ENCODE assay signal across 25 cellular contexts in genomic region chr10:28593811-28594210, GRCh38.
DNase-seq lines count a peak whose midpoint lies in the region; ATAC-seq and TF ChIP-seq lines count a peak whose summit lies in the region.
"Had no signal": no experiment of that assay in that cellular context is flagged by ENCODE, and none has a peak within 500 bp of the region (broad histone marks: within the 10 kb centered on the region; RNA-seq: fewer than 3 reads in every experiment).

No MANE protein-coding gene starts in this region.

- H3F3A ChIP-seq in smooth muscle cell (ENCODE audit: low read depth): peaks cover 5% of the 10 kb centered on the region

- H3K27ac ChIP-seq in left ventricle myocardium inferior (replicated peaks): no peak overlapping the region
- H3K27ac ChIP-seq in smooth muscle cell (ENCODE audit: low read depth): peak overlapping the region; percentile 73
- H3K27ac ChIP-seq: esophagus squamous epithelium, prostate gland, VCaP had no signal

- 54% methylated on average over 2 of the region's 2 CpGs for WGBS in smooth muscle cell (ENCODE audit: low lambda C conversion rate)

- ATAC-seq in Right ventricle myocardium superior (ENCODE audit: poor library complexity) (peak; percentile 34), HG03565 (IDR thresholded peaks at IDR 0.05; ENCODE audit: unreplicated experiment) (no peak), HG03460 (IDR thresholded peaks at IDR 0.05; ENCODE audit: unreplicated experiment) (no peak)
- ATAC-seq in activated CD8-positive, alpha-beta T cell treated with anti-CD3 and anti-CD28 coated beads, Interleukin-2, amount 10 ng/mL, durations not matched to agents 7 days and 5 days: peak; percentile 47
- ATAC-seq: GM12878, Right ventricle myocardium inferior had no signal

- peaks cover 100% of the 10 kb centered on the region for H4K20me1 ChIP-seq in smooth muscle cell (ENCODE audit: low read depth)

- no peaks in the 10 kb centered on the region for H3K27me3 Mint-ChIP-seq in activated CD8-positive, alpha-beta T cell treated with anti-CD3 and anti-CD28 coated beads, Interleukin-2, amount 10 ng/mL, durations not matched to agents 7 days and 5 days (ENCODE audit: low read depth)
- H3K27me3 Mint-ChIP-seq: activated CD4-positive, alpha-beta memory T cell treated with anti-CD3 and anti-CD28 coated beads for 36 hours; naive B cell had no signal

- H3K9ac ChIP-seq in smooth muscle cell (ENCODE audit: low read depth): no peak overlapping the region

- H3K9me3 ChIP-seq in left ventricle myocardium inferior (replicated peaks): no peaks in the 10 kb centered on the region
- no peaks in the 10 kb centered on the region for H3K9me3 ChIP-seq in smooth muscle cell (replicated peaks; ENCODE audit: low read depth)
- H3K9me3 ChIP-seq: adrenal gland, esophagus squamous epithelium, prostate gland had no signal

- no peak for TF ChIP-seq CTCF in left ventricle myocardium inferior (IDR thresholded peaks at IDR 0.05; ENCODE audit: borderline replicate concordance)
- no peak for TF ChIP-seq CTCF in smooth muscle cell (IDR thresholded peaks at IDR 0.05; ENCODE audit: borderline replicate concordance, insufficient read depth, poor library complexity, severe bottlenecking)

- H3K4me3 Mint-ChIP-seq in activated CD8-positive, alpha-beta T cell treated with anti-CD3 and anti-CD28 coated beads, Interleukin-2, amount 10 ng/mL, durations not matched to agents 7 days and 5 days: no peak overlapping the region
- H3K4me3 Mint-ChIP-seq: activated T-helper 1 cell treated with anti-CD3 and anti-CD28 coated beads, Interleukin-12 subunit alpha, Interleukin-12 subunit beta, Interleukin-2, Interleukin-4 antibody, amounts not matched to agents 30 ng/mL and 10 ng/mL and 1 ng/mL, durations not matched to agents 14 hours and 24 hours and 36 hours; H9; naive B cell had no signal

- H3K4me1 ChIP-seq in left ventricle myocardium inferior (peaks cover 70% of the 10 kb centered on the region), smooth muscle cell (ENCODE audit: low read depth) (peaks cover 6% of the 10 kb centered on the region)
- H3K4me1 ChIP-seq: prostate gland had no signal

- H3K4me3 ChIP-seq in left ventricle myocardium inferior (no peak overlapping the region), smooth muscle cell (no peak overlapping the region)
- H3K4me3 ChIP-seq: adrenal gland, esophagus squamous epithelium, GM12878, lung, prostate gland had no signal

- H3K36me3 Mint-ChIP-seq in activated CD8-positive, alpha-beta T cell treated with anti-CD3 and anti-CD28 coated beads, Interleukin-2, amount 10 ng/mL, durations not matched to agents 7 days and 5 days (ENCODE audit: low read depth): peaks cover 69% of the 10 kb centered on the region

- CTCF ChIA-PET in activated CD8-positive, alpha-beta T cell treated with anti-CD3 and anti-CD28 coated beads, Interleukin-2, amount 10 ng/mL, durations not matched to agents 7 days and 5 days (lab: Charles Lee): no interaction called here

- no peak overlapping the region for H2AFZ ChIP-seq in smooth muscle cell (ENCODE audit: low read depth)

- peaks cover 41% of the 10 kb centered on the region for H3K4me1 Mint-ChIP-seq in activated CD8-positive, alpha-beta T cell treated with anti-CD3 and anti-CD28 coated beads, Interleukin-2, amount 10 ng/mL, durations not matched to agents 7 days and 5 days (ENCODE audit: low read depth)

- H3K4me2 ChIP-seq in smooth muscle cell: no peak overlapping the region

- POLR2A ChIA-PET in activated CD8-positive, alpha-beta T cell treated with anti-CD3 and anti-CD28 coated beads, Interleukin-2, amount 10 ng/mL, durations not matched to agents 7 days and 5 days (lab: Charles Lee): interaction anchor here (0.7 kb wide), 1 partner anchor 61 kb away, joined by 4 read pairs; the partner anchor contains the start of gene WAC

- H3K27ac Mint-ChIP-seq in activated CD8-positive, alpha-beta T cell treated with anti-CD3 and anti-CD28 coated beads, Interleukin-2, amount 10 ng/mL, durations not matched to agents 7 days and 5 days: no peak overlapping the region

- H3K9me3 Mint-ChIP-seq in activated CD8-positive, alpha-beta T cell treated with anti-CD3 and anti-CD28 coated beads, Interleukin-2, amount 10 ng/mL, durations not matched to agents 7 days and 5 days (ENCODE audit: insufficient read depth): no peaks in the 10 kb centered on the region
- H3K9me3 Mint-ChIP-seq: activated CD4-positive, alpha-beta memory T cell treated with anti-CD3 and anti-CD28 coated beads for 36 hours; activated T-helper 1 cell treated with anti-CD3 and anti-CD28 coated beads, Interleukin-12 subunit alpha, Interleukin-12 subunit beta, Interleukin-2, Interleukin-4 antibody, amounts not matched to agents 30 ng/mL and 10 ng/mL and 1 ng/mL, durations not matched to agents 14 hours and 24 hours and 36 hours; H9; naive B cell had no signal

- H3K36me3 ChIP-seq in left ventricle myocardium inferior (peaks cover 47% of the 10 kb centered on the region), smooth muscle cell (ENCODE audit: low read depth) (peaks cover 31% of the 10 kb centered on the region)

- intact Hi-C loops in Right ventricle myocardium superior (cut with DNase I) (loop anchor here (10.0 kb wide), 2 partner anchors 59 to 159 kb away; partner anchors contain the start of gene WAC), left ventricle myocardium inferior (cut with micrococcal nuclease) (no loop called here)

- peaks cover 100% of the 10 kb centered on the region for H3K79me2 ChIP-seq in smooth muscle cell (ENCODE audit: low read depth)

- H3K27me3 ChIP-seq in left ventricle myocardium inferior (ENCODE audit: low read depth): no peaks in the 10 kb centered on the region
- H3K27me3 ChIP-seq in smooth muscle cell (ENCODE audit: low read depth): no peaks in the 10 kb centered on the region
- H3K27me3 ChIP-seq: adrenal gland, esophagus squamous epithelium had no signal

- DNase-seq in Right ventricle myocardium superior: no peak
- DNase-seq in left ventricle myocardium inferior: no peak
- no peak for DNase-seq in activated CD8-positive, alpha-beta T cell treated with anti-CD3 and anti-CD28 coated beads, Interleukin-2, amount 10 ng/mL, durations not matched to agents 7 days and 5 days
- peak; percentile 64 for DNase-seq in islet precursor cell
- DNase-seq in smooth muscle cell (lab: John Stamatoyannopoulos, UW; ENCODE audit: unreplicated experiment): no peak
- DNase-seq in NCI-H226: no peak
- DNase-seq: activated CD4-positive, alpha-beta memory T cell treated with anti-CD3 and anti-CD28 coated beads for 36 hours; adrenal gland; caudate nucleus; DMS53; esophagus squamous epithelium; H9; naive B cell; NCI-H1105 treated with DMSO at 0.1 percent for 48 hours; small intestine; stimulated activated CD4-positive, alpha-beta T cell treated with anti-CD3 and anti-CD28 coated beads, Interleukin-4, amount 100 ng/mL, for 4 hours; substantia nigra had no signal

Comparison
In these comparisons a context has a peak if more than half of its experiments do, and no peak if none do; other contexts are left out.
1. ATAC-seq: peak in Right ventricle myocardium superior (single experiment) and activated CD8-positive, alpha-beta T cell treated with anti-CD3 and anti-CD28 coated beads, Interleukin-2, amount 10 ng/mL, durations not matched to agents 7 days and 5 days (single experiment); none in HG03565 (single experiment) and HG03460 (single experiment).